Comparison of ENCODE assay signal across 21 cellular contexts in genomic region chr1:218943371-218943770, GRCh38.
DNase-seq lines count a peak whose midpoint lies in the region; ATAC-seq, FAIRE-seq and TF ChIP-seq lines count a peak whose summit lies in the region.
"Had no signal": no experiment of that assay in that cellular context is flagged by ENCODE, and none has a peak within 500 bp of the region (broad histone marks: within the 10 kb centered on the region; RNA-seq: fewer than 3 reads in every experiment).

No MANE protein-coding gene starts in this region.

- no peak overlapping the region for H2BK120ac ChIP-seq in mesenchymal stem cell (ENCODE audit: low read depth, low read length)

- WGBS in mesenchymal stem cell: 87% methylated on average over 2 of the region's 2 CpGs
- 89% methylated on average over 2 of the region's 2 CpGs for WGBS in upper lobe of left lung, 2 donors

- ATAC-seq in upper lobe of left lung (ENCODE audit: low FRiP score in 2 of 2): no peak
- ATAC-seq: A549 had no signal

- H3K4me1 ChIP-seq in ACC112 (ENCODE audit: control insufficient read depth, insufficient read depth, low read length, unreplicated experiment) (peaks cover 32% of the 10 kb centered on the region), mesenchymal stem cell (ENCODE audit: control insufficient read depth, insufficient read depth, low read depth, low read length) (no peaks in the 10 kb centered on the region), upper lobe of left lung (peaks cover 0 to 4% (median 0%) of the 10 kb centered on the region in 4 donors)
- H3K4me1 ChIP-seq: HAP-1 had no signal

- peak overlapping the region; percentile 55 for H3K9ac ChIP-seq in mesenchymal stem cell (ENCODE audit: low read length)

- H3K27ac ChIP-seq in ACC112 (ENCODE audit: low read depth, low read length): peak overlapping the region; percentile 81
- H3K27ac ChIP-seq in mesenchymal stem cell (ENCODE audit: low read length, poor library complexity, severe bottlenecking): no peak overlapping the region
- peak overlapping the region in 3 of 4 donors; percentile 19 to 74 (median 62) for H3K27ac ChIP-seq in upper lobe of left lung

- H2AK5ac ChIP-seq in mesenchymal stem cell (ENCODE audit: low read length, severe bottlenecking): no peak overlapping the region

- H3K27me3 ChIP-seq in ACC112 (ENCODE audit: insufficient read depth, low read length) (no peaks in the 10 kb centered on the region), mesenchymal stem cell (ENCODE audit: control insufficient read depth in 1 of 2, insufficient read depth in 1 of 2, low read length in 2 of 2) (no peaks in the 10 kb centered on the region), upper lobe of left lung (no peaks in the 10 kb centered on the region)

- H2BK15ac ChIP-seq in mesenchymal stem cell (ENCODE audit: low read depth, poor library complexity, severe bottlenecking): no peak overlapping the region

- H4K8ac ChIP-seq in mesenchymal stem cell (ENCODE audit: low read length): no peak overlapping the region

- H2AFZ ChIP-seq in ACC112 (ENCODE audit: low read length, unreplicated experiment) (no peak overlapping the region), mesenchymal stem cell (ENCODE audit: low read depth, low read length) (no peak overlapping the region)

- H3K4me3 ChIP-seq in ACC112 (ENCODE audit: low read depth, low read length): no peak overlapping the region
- no peak overlapping the region for H3K4me3 ChIP-seq in mesenchymal stem cell (ENCODE audit: insufficient read depth in 1 of 2, low read depth in 1 of 2, low read length in 2 of 2)
- no peak overlapping the region for H3K4me3 ChIP-seq in upper lobe of left lung
- H3K4me3 ChIP-seq: A549, HAP-1 had no signal

- no peaks in the 10 kb centered on the region for H3K79me1 ChIP-seq in mesenchymal stem cell (replicated peaks; ENCODE audit: low read length, poor library complexity, severe bottlenecking)

- no peak for DNase-seq in mesenchymal stem cell
- DNase-seq in upper lobe of left lung: no peak
- DNase-seq in RCC 7860 (ENCODE audit: low spot score): no peak
- DNase-seq in GM20000 (ENCODE audit: low spot score): no peak
- DNase-seq in NCI-H345 (lab: John Stamatoyannopoulos, UW): no peak
- DNase-seq: 8988T; C1 segment of cervical spinal cord; Calu3; CD4-positive, alpha-beta memory T cell; COR-L47; DMS53; DMS79 treated with DMSO at 0.1 percent for 48 hours; GF-D8; GOT3; HFFc6 had no signal

- H3K36me3 ChIP-seq in ACC112 (ENCODE audit: insufficient read depth, low read length) (no peaks in the 10 kb centered on the region), mesenchymal stem cell (ENCODE audit: control insufficient read depth in 1 of 2, insufficient read depth in 2 of 2, low read depth in 1 of 2, low read length in 2 of 2) (no peaks in the 10 kb centered on the region), upper lobe of left lung (no peaks in the 10 kb centered on the region)
- H3K36me3 ChIP-seq: HAP-1 had no signal

- H3K4me2 ChIP-seq in mesenchymal stem cell (ENCODE audit: low read length, poor library complexity, severe bottlenecking): no peak overlapping the region
- H3K4me2 ChIP-seq: A549 had no signal

- no peak overlapping the region for H3K18ac ChIP-seq in mesenchymal stem cell (ENCODE audit: low read depth in 1 of 2, low read length in 2 of 2)

- no peak overlapping the region for H2BK12ac ChIP-seq in mesenchymal stem cell (ENCODE audit: low read length in 2 of 2)

- H3K9me3 ChIP-seq in mesenchymal stem cell (ENCODE audit: control insufficient read depth, low read length) (peaks cover 4% of the 10 kb centered on the region), upper lobe of left lung (peaks cover 0 to 7% (median 0%) of the 10 kb centered on the region in 4 donors)
- H3K9me3 ChIP-seq: HAP-1 had no signal

- TF ChIP-seq CTCF in upper lobe of left lung (IDR thresholded peaks at IDR 0.05): no peak
- no peak for TF ChIP-seq CTCF in GM20000 (IDR thresholded peaks at IDR 0.05; ENCODE audit: extremely low read depth, missing control alignments)

- TF ChIP-seq EP300 in upper lobe of left lung (IDR thresholded peaks at IDR 0.05): no peak

- TF ChIP-seq POLR2A in upper lobe of left lung (IDR thresholded peaks at IDR 0.05): no peak

- no peak overlapping the region for H3K14ac ChIP-seq in mesenchymal stem cell (ENCODE audit: low read length in 2 of 2)

- no peaks in the 10 kb centered on the region for H3K79me2 ChIP-seq in ACC112 (ENCODE audit: control insufficient read depth, insufficient read depth, low read length, unreplicated experiment)

- no peak overlapping the region for H3K4ac ChIP-seq in mesenchymal stem cell (ENCODE audit: low read depth in 1 of 2, low read length in 2 of 2)

- no peak overlapping the region for H2BK5ac ChIP-seq in mesenchymal stem cell (ENCODE audit: low read depth, low read length, poor library complexity, severe bottlenecking)

- H3K23ac ChIP-seq in mesenchymal stem cell (ENCODE audit: low read length in 2 of 2): no peak overlapping the region

- H4K91ac ChIP-seq in mesenchymal stem cell (ENCODE audit: low read length): no peak overlapping the region

- no peak for FAIRE-seq in RCC 7860 (lab: Jason Lieb, UNC)
- FAIRE-seq: A549, GM12891, GM18507, H54 had no signal
